Comparison of ENCODE assay signal across 26 cellular contexts in the genomic region with DNA sequence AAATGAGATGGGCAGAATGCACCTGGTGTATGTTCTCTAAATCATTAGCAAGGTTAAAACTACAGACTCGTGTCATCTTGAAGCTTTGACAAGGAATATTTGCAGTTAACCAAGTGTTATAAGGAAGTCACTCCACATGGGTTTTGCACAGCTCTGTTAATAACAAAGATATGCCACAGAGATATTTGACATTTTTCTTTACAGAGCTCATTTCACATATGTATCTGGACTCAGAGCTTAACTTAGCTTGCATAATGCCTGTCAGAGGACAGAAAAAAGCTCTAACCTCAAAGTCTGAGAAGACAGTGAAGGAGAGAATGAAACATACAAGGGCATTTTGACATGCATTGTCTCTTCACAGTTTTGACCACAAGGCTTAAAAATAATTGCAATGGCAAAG.
A peak's percentile ranks its signal among the peaks of the same experiment; 100 is the strongest.
DNase-seq lines count a peak whose midpoint lies in the region; ATAC-seq and TF ChIP-seq lines count a peak whose summit lies in the region.
"Had no signal": no experiment of that assay in that cellular context is flagged by ENCODE, and none has a peak within 500 bp of the region (broad histone marks: within the 10 kb centered on the region; RNA-seq: fewer than 3 reads in every experiment).

No MANE protein-coding gene starts in this region.

- no peaks in the 10 kb centered on the region for H3K27me3 ChIP-seq in MM.1S (replicated peaks; ENCODE audit: insufficient read depth, low read length)
- H3K27me3 ChIP-seq: breast epithelium, colonic mucosa, heart left ventricle, uterus had no signal

- H3K27ac ChIP-seq in MM.1S (ENCODE audit: low read length): peak overlapping the region; percentile 41; the same call in 1 of the 2 replicates
- H3K27ac ChIP-seq: breast epithelium, colonic mucosa, heart left ventricle, PC-9, prostate gland, thoracic aorta, uterus had no signal

- TF ChIP-seq CTCF in MM.1S (IDR thresholded peaks at IDR 0.05; ENCODE audit: low read length): no peak

- no peaks in the 10 kb centered on the region for H3K36me3 ChIP-seq in MM.1S (replicated peaks; ENCODE audit: insufficient read depth, low read length)
- H3K36me3 ChIP-seq: breast epithelium, colonic mucosa, heart left ventricle, prostate gland, thoracic aorta, uterus had no signal

- no peaks in the 10 kb centered on the region for H3K9me2 ChIP-seq in MM.1S (replicated peaks; ENCODE audit: insufficient read depth, low read length)

- H3K79me2 ChIP-seq in MM.1S (ENCODE audit: low read length): no peaks in the 10 kb centered on the region

- peaks cover 21% of the 10 kb centered on the region for H3K4me1 ChIP-seq in MM.1S (ENCODE audit: low read length)
- H3K4me1 ChIP-seq: breast epithelium, colonic mucosa, heart left ventricle, prostate gland, uterus had no signal

- no peaks in the 10 kb centered on the region for H3K9me3 ChIP-seq in MM.1S (replicated peaks; ENCODE audit: insufficient read depth, low read length)
- H3K9me3 ChIP-seq: colonic mucosa, prostate gland, thoracic aorta, uterus had no signal

- ATAC-seq in stimulated activated naive CD8-positive, alpha-beta T cell treated with anti-CD3 and anti-CD28 coated beads, Interleukin-15, Interleukin-2, amounts not matched to agents 100 U/mL and 50 U/mL, for 24 hours: no peak
- ATAC-seq: activated CD8-positive, alpha-beta memory T cell treated with anti-CD3 and anti-CD28 coated beads, Interleukin-2, amount 10 ng/mL, durations not matched to agents 7 days and 5 days; GM23338; heart left ventricle had no signal

- H3K4me2 ChIP-seq in MM.1S (ENCODE audit: low read depth, low read length): peak overlapping the region; percentile 64
- H3K4me2 ChIP-seq: GM23338, PC-9 had no signal

- peak overlapping the region; percentile 11; the same call in 1 of the 2 replicates for H3K4me3 ChIP-seq in MM.1S (ENCODE audit: low read length)
- H3K4me3 ChIP-seq: breast epithelium, colonic mucosa, GM23338, heart left ventricle, PC-9, prostate gland, thoracic aorta, uterus had no signal

- no peaks in the 10 kb centered on the region for H4K20me1 ChIP-seq in MM.1S (ENCODE audit: insufficient read depth, low read length)

- peak overlapping the region; percentile 20; the same call in 1 of the 2 replicates for H3K9ac ChIP-seq in MM.1S (ENCODE audit: low read length)

- peaks cover 14% of the 10 kb centered on the region for H3F3A ChIP-seq in MM.1S (ENCODE audit: insufficient read depth, low read length)

- 0 out of 2 replicates have a peak overlapping the region, but pooled peaks have one; percentile 21 for H2AFZ ChIP-seq in MM.1S (ENCODE audit: low read length)
- H2AFZ ChIP-seq: GM23338, PC-9 had no signal

- DNase-seq in EL (peak; percentile 76), MM.1S (peak; percentile 77), dedifferentiated amniotic fluid mesenchymal stem cell (ENCODE audit: extremely low spot score) (peak; percentile 23), non-pigmented ciliary epithelial cell (ENCODE audit: low read depth) (peak; percentile 15), NCI-H2107 (lab: John Stamatoyannopoulos, UW) (no peak), SW480 (ENCODE audit: low spot score) (no peak), NCI-H1930 (lab: John Stamatoyannopoulos, UW) (no peak)
- no peak for DNase-seq in stimulated activated naive CD8-positive, alpha-beta T cell treated with anti-CD3 and anti-CD28 coated beads, Interleukin-15, Interleukin-2, amounts not matched to agents 100 U/mL and 50 U/mL, for 24 hours
- DNase-seq: activated B cell treated with CpG ODN at 0.5 μM for 24 hours; activated CD8-positive, alpha-beta memory T cell treated with anti-CD3 and anti-CD28 coated beads, Interleukin-2, amount 10 ng/mL, durations not matched to agents 7 days and 5 days; activated naive CD4-positive, alpha-beta T cell treated with Interleukin-2 at 50 U/mL for 16 hours; amniotic stem cell; CD4-positive, CD25-positive, alpha-beta regulatory T cell; colonic mucosa; effector memory CD4-positive, alpha-beta T cell; heart left ventricle; NCI-H1417 treated with DMSO at 0.1 percent for 48 hours; NCI-H446; NK-92 treated with Interleukin-12 subunit alpha and Interleukin-12 subunit beta, amount 100 ng/mL, for 24 hours; PC-9; SHP77; uterus had no signal

Comparison
In these comparisons a context has a peak if more than half of its experiments do, and no peak if none do; other contexts are left out.
1. DNase-seq: peak in EL (single experiment), MM.1S (single experiment), dedifferentiated amniotic fluid mesenchymal stem cell (single experiment) and non-pigmented ciliary epithelial cell (single experiment); none in NCI-H2107 (single experiment), stimulated activated naive CD8-positive, alpha-beta T cell treated with anti-CD3 and anti-CD28 coated beads, Interleukin-15, Interleukin-2, amounts not matched to agents 100 U/mL and 50 U/mL, for 24 hours (single experiment), SW480 (single experiment) and NCI-H1930 (0 of 2).